ENCODE assay signal across 1 cellular context in the genomic region with DNA sequence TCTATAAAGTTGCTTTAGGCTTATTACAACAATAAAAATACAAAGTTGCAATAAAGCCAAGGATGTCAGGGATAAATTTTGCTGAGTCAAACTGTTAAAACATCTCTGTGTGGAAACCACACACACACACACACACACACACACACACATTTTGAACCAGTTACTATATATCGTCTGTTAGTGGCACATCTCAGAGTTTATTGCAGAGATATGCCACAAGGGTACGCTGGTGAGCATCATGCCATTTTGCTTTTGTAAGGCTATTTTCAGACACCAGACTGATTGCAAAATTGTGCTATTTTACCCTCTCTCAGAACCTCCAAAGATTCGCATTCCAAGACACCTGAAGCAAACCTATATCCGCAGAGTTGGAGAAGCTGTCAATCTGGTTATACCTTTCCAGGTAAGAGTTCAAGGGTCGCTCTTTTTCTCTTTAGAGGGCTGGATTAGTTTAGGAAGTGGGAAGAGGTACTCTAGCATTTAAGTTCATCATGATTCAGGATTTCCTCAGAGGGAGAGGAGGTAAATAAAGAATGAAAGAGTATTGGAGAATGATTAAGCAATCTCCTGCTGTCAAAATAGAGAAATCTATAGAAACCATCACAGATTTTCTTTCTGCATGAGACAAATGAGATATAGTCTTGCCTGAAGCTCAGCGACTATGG.
TF ChIP-seq lines count a peak whose summit lies in the region.

No MANE protein-coding gene starts in this region.

TF ChIP-seq in K562, 482 proteins besides CTCF, POLR2A, EP300 and RAD21 (continued from another document):
- TF ChIP-seq, protein P1, sequence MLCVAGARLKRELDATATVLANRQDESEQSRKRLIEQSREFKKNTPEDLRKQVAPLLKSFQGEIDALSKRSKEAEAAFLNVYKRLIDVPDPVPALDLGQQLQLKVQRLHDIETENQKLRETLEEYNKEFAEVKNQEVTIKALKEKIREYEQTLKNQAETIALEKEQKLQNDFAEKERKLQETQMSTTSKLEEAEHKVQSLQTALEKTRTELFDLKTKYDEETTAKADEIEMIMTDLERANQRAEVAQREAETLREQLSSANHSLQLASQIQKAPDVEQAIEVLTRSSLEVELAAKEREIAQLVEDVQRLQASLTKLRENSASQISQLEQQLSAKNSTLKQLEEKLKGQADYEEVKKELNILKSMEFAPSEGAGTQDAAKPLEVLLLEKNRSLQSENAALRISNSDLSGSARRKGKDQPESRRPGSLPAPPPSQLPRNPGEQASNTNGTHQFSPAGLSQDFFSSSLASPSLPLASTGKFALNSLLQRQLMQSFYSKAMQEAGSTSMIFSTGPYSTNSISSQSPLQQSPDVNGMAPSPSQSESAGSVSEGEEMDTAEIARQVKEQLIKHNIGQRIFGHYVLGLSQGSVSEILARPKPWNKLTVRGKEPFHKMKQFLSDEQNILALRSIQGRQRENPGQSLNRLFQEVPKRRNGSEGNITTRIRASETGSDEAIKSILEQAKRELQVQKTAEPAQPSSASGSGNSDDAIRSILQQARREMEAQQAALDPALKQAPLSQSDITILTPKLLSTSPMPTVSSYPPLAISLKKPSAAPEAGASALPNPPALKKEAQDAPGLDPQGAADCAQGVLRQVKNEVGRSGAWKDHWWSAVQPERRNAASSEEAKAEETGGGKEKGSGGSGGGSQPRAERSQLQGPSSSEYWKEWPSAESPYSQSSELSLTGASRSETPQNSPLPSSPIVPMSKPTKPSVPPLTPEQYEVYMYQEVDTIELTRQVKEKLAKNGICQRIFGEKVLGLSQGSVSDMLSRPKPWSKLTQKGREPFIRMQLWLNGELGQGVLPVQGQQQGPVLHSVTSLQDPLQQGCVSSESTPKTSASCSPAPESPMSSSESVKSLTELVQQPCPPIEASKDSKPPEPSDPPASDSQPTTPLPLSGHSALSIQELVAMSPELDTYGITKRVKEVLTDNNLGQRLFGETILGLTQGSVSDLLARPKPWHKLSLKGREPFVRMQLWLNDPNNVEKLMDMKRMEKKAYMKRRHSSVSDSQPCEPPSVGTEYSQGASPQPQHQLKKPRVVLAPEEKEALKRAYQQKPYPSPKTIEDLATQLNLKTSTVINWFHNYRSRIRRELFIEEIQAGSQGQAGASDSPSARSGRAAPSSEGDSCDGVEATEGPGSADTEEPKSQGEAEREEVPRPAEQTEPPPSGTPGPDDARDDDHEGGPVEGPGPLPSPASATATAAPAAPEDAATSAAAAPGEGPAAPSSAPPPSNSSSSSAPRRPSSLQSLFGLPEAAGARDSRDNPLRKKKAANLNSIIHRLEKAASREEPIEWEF (CRISPR knock-in tag; IDR thresholded peaks at IDR 0.05): no peak
- no peak for TF ChIP-seq HDAC1 (IDR thresholded peaks at IDR 0.05)
- peak; percentile 75 for TF ChIP-seq MEF2A (IDR thresholded peaks at IDR 0.05; ENCODE audit: control insufficient read depth, low read depth, low read length)
- TF ChIP-seq, protein P2, sequence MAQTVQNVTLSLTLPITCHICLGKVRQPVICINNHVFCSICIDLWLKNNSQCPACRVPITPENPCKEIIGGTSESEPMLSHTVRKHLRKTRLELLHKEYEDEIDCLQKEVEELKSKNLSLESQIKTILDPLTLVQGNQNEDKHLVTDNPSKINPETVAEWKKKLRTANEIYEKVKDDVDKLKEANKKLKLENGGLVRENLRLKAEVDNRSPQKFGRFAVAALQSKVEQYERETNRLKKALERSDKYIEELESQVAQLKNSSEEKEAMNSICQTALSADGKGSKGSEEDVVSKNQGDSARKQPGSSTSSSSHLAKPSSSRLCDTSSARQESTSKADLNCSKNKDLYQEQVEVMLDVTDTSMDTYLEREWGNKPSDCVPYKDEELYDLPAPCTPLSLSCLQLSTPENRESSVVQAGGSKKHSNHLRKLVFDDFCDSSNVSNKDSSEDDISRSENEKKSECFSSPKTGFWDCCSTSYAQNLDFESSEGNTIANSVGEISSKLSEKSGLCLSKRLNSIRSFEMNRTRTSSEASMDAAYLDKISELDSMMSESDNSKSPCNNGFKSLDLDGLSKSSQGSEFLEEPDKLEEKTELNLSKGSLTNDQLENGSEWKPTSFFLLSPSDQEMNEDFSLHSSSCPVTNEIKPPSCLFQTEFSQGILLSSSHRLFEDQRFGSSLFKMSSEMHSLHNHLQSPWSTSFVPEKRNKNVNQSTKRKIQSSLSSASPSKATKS (CRISPR knock-in tag; IDR thresholded peaks at IDR 0.05): no peak
- no peak for TF ChIP-seq PPARD (CRISPR knock-in tag; IDR thresholded peaks at IDR 0.05)
- TF ChIP-seq ZNF57 (CRISPR knock-in tag; IDR thresholded peaks at IDR 0.05): no peak
- TF ChIP-seq CBX8 (IDR thresholded peaks at IDR 0.05; ENCODE audit: borderline replicate concordance, extremely low read depth, low read depth, low read length, poor library complexity, severe bottlenecking): no peak
- peak; percentile 20; the same call in 1 of the 2 replicates for TF ChIP-seq FOXM1 (IDR thresholded peaks at IDR 0.05; ENCODE audit: low read depth)
- TF ChIP-seq FOXM1 (CRISPR knock-in tag; IDR thresholded peaks at IDR 0.05; ENCODE audit: low read depth): no peak
- TF ChIP-seq EP400 (IDR thresholded peaks at IDR 0.05): no peak
- no peak for TF ChIP-seq MTF1 (CRISPR knock-in tag; IDR thresholded peaks at IDR 0.05; ENCODE audit: borderline replicate concordance)
- TF ChIP-seq XRCC4 (IDR thresholded peaks at IDR 0.05; ENCODE audit: extremely low read depth, insufficient read depth, insufficient read length): no peak
- no peak for TF ChIP-seq CHD4 (IDR thresholded peaks at IDR 0.05; ENCODE audit: insufficient read depth, insufficient replicate concordance, low read depth, low read length, poor library complexity, severe bottlenecking)
- TF ChIP-seq GABPB2 (CRISPR knock-in tag; conservative IDR thresholded peaks at IDR 0.05): no peak
- no peak for TF ChIP-seq IFI16 (CRISPR knock-in tag; IDR thresholded peaks at IDR 0.05)
- no peak for TF ChIP-seq ZNF253 (CRISPR knock-in tag; conservative IDR thresholded peaks at IDR 0.05)
- TF ChIP-seq ZFPM2 (CRISPR knock-in tag; IDR thresholded peaks at IDR 0.05): no peak
- TF ChIP-seq EZH2 (IDR thresholded peaks at IDR 0.05; ENCODE audit: borderline replicate concordance, low read depth, low read length): no peak
- 0 out of 2 replicates have a peak, but pooled peaks have one; percentile 12 for TF ChIP-seq NCOR1 (IDR thresholded peaks at IDR 0.05)
- TF ChIP-seq HDAC3 (IDR thresholded peaks at IDR 0.05; ENCODE audit: borderline replicate concordance, partially characterized antibody): no peak
- no peak for TF ChIP-seq ZNF232 (CRISPR knock-in tag; IDR thresholded peaks at IDR 0.05)
- TF ChIP-seq, protein P3, sequence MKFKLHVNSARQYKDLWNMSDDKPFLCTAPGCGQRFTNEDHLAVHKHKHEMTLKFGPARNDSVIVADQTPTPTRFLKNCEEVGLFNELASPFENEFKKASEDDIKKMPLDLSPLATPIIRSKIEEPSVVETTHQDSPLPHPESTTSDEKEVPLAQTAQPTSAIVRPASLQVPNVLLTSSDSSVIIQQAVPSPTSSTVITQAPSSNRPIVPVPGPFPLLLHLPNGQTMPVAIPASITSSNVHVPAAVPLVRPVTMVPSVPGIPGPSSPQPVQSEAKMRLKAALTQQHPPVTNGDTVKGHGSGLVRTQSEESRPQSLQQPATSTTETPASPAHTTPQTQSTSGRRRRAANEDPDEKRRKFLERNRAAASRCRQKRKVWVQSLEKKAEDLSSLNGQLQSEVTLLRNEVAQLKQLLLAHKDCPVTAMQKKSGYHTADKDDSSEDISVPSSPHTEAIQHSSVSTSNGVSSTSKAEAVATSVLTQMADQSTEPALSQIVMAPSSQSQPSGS (CRISPR knock-in tag; IDR thresholded peaks at IDR 0.05): no peak
- no peak for TF ChIP-seq CCNT2 (IDR thresholded peaks at IDR 0.05; ENCODE audit: borderline replicate concordance, extremely low read depth, insufficient read length, low read depth, low read length)
- peak; percentile 67; the same call in 1 of the 2 replicates for TF ChIP-seq ZEB2 (IDR thresholded peaks at IDR 0.05)
- no peak for TF ChIP-seq KDM1A (IDR thresholded peaks at IDR 0.05)
- TF ChIP-seq, protein P4, sequence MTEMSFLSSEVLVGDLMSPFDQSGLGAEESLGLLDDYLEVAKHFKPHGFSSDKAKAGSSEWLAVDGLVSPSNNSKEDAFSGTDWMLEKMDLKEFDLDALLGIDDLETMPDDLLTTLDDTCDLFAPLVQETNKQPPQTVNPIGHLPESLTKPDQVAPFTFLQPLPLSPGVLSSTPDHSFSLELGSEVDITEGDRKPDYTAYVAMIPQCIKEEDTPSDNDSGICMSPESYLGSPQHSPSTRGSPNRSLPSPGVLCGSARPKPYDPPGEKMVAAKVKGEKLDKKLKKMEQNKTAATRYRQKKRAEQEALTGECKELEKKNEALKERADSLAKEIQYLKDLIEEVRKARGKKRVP (CRISPR knock-in tag; IDR thresholded peaks at IDR 0.05): no peak
- no peak for TF ChIP-seq CAMTA2 (CRISPR knock-in tag; conservative IDR thresholded peaks at IDR 0.05)
- TF ChIP-seq, protein P5, sequence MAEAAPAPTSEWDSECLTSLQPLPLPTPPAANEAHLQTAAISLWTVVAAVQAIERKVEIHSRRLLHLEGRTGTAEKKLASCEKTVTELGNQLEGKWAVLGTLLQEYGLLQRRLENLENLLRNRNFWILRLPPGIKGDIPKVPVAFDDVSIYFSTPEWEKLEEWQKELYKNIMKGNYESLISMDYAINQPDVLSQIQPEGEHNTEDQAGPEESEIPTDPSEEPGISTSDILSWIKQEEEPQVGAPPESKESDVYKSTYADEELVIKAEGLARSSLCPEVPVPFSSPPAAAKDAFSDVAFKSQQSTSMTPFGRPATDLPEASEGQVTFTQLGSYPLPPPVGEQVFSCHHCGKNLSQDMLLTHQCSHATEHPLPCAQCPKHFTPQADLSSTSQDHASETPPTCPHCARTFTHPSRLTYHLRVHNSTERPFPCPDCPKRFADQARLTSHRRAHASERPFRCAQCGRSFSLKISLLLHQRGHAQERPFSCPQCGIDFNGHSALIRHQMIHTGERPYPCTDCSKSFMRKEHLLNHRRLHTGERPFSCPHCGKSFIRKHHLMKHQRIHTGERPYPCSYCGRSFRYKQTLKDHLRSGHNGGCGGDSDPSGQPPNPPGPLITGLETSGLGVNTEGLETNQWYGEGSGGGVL (CRISPR knock-in tag; IDR thresholded peaks at IDR 0.05): no peak
- no peak for TF ChIP-seq GATAD2B (IDR thresholded peaks at IDR 0.05; ENCODE audit: borderline replicate concordance)
- TF ChIP-seq ZNF224 (CRISPR knock-in tag; IDR thresholded peaks at IDR 0.05): no peak
- no peak for TF ChIP-seq MYC (IDR thresholded peaks at IDR 0.05; ENCODE audit: low read depth, low read length)
- no peak for TF ChIP-seq MYC (CRISPR knock-in tag; IDR thresholded peaks at IDR 0.05; ENCODE audit: borderline replicate concordance, low read depth)
- TF ChIP-seq, protein P6, sequence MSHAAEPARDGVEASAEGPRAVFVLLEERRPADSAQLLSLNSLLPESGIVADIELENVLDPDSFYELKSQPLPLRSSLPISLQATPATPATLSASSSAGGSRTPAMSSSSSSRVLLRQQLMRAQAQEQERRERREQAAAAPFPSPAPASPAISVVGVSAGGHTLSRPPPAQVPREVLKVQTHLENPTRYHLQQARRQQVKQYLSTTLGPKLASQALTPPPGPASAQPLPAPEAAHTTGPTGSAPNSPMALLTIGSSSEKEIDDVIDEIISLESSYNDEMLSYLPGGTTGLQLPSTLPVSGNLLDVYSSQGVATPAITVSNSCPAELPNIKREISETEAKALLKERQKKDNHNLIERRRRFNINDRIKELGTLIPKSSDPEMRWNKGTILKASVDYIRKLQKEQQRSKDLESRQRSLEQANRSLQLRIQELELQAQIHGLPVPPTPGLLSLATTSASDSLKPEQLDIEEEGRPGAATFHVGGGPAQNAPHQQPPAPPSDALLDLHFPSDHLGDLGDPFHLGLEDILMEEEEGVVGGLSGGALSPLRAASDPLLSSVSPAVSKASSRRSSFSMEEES (CRISPR knock-in tag; IDR thresholded peaks at IDR 0.05): no peak
- TF ChIP-seq SETDB1 (IDR thresholded peaks at IDR 0.05; ENCODE audit: low read length): no peak
- TF ChIP-seq, protein P7, sequence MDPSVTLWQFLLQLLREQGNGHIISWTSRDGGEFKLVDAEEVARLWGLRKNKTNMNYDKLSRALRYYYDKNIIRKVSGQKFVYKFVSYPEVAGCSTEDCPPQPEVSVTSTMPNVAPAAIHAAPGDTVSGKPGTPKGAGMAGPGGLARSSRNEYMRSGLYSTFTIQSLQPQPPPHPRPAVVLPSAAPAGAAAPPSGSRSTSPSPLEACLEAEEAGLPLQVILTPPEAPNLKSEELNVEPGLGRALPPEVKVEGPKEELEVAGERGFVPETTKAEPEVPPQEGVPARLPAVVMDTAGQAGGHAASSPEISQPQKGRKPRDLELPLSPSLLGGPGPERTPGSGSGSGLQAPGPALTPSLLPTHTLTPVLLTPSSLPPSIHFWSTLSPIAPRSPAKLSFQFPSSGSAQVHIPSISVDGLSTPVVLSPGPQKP (CRISPR knock-in tag; IDR thresholded peaks at IDR 0.05): no peak
- TF ChIP-seq, protein P8, sequence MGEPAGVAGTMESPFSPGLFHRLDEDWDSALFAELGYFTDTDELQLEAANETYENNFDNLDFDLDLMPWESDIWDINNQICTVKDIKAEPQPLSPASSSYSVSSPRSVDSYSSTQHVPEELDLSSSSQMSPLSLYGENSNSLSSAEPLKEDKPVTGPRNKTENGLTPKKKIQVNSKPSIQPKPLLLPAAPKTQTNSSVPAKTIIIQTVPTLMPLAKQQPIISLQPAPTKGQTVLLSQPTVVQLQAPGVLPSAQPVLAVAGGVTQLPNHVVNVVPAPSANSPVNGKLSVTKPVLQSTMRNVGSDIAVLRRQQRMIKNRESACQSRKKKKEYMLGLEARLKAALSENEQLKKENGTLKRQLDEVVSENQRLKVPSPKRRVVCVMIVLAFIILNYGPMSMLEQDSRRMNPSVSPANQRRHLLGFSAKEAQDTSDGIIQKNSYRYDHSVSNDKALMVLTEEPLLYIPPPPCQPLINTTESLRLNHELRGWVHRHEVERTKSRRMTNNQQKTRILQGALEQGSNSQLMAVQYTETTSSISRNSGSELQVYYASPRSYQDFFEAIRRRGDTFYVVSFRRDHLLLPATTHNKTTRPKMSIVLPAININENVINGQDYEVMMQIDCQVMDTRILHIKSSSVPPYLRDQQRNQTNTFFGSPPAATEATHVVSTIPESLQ (CRISPR knock-in tag; IDR thresholded peaks at IDR 0.05): no peak
- no peak for TF ChIP-seq SPI1 (IDR thresholded peaks at IDR 0.05; ENCODE audit: borderline replicate concordance, low read depth, low read length)
- TF ChIP-seq TEAD1 (CRISPR knock-in tag; IDR thresholded peaks at IDR 0.05): no peak
- TF ChIP-seq CREM (IDR thresholded peaks at IDR 0.05; ENCODE audit: low read depth): peak; percentile 38; the same call in 1 of the 2 replicates
- no peak for TF ChIP-seq PURB (CRISPR knock-in tag; IDR thresholded peaks at IDR 0.05; ENCODE audit: low read depth)
- TF ChIP-seq CEBPB (tag; IDR thresholded peaks at IDR 0.05): peak; percentile 94
- no peak for TF ChIP-seq ZNF551 (CRISPR knock-in tag; IDR thresholded peaks at IDR 0.05)
- no peak for TF ChIP-seq L3MBTL2 (IDR thresholded peaks at IDR 0.05)
- no peak for TF ChIP-seq TARDBP (IDR thresholded peaks at IDR 0.05)
- no peak for TF ChIP-seq ZNF140 (CRISPR knock-in tag; IDR thresholded peaks at IDR 0.05)
- no peak for TF ChIP-seq SMARCC2 (IDR thresholded peaks at IDR 0.05; ENCODE audit: low read depth)
